Comparison of ENCODE assay signal across 7 cellular contexts in the genomic region with DNA sequence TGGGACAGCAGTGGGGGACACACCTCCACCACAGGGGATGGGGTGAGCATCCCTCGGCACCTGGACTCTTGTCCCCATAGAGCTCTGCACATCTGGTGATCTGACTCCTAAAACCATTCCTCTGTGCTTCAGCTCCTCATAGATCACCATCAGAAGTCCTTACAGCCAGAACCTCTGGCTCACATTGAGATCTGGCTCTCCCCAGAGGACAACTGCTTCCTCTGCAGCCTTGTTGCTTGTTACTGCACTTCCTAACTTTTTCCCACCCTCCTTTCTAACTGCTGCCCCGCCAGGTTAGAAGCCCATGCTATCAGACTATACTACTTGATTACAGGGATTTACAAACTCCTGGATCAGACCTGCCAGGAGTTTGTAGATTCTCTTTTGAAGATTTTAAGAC.
DNase-seq lines count a peak whose midpoint lies in the region; ATAC-seq, FAIRE-seq and TF ChIP-seq lines count a peak whose summit lies in the region.

No MANE protein-coding gene starts in this region.

- no peaks in the 10 kb centered on the region for H3K36me3 Mint-ChIP-seq in CD4-positive, alpha-beta T cell (ENCODE audit: low read depth)

- H4K91ac ChIP-seq in H1 (replicated peaks; ENCODE audit: insufficient read length, low read length): no peak overlapping the region

- no peaks in the 10 kb centered on the region for H3K79me2 ChIP-seq in H1 (ENCODE audit: control insufficient read depth in 1 of 2, insufficient read depth in 2 of 2, low read length in 2 of 2)

- no peak overlapping the region for H2AK5ac ChIP-seq in H1 (ENCODE audit: low read depth, low read length)

- no peak overlapping the region for H2BK15ac ChIP-seq in H1 (ENCODE audit: low read length)

- POLR2A ChIA-PET in H1 (lab: Charles Lee; ENCODE audit: partially characterized antibody): interaction anchor here (1.0 kb wide), 1 partner anchor 21 kb away, joined by 3 read pairs; no protein-coding TSS in a partner anchor
- POLR2A ChIA-PET in CD4-positive, alpha-beta T cell (lab: Charles Lee): no interaction called here

- H3K9me3 ChIP-seq in H1 (ENCODE audit: insufficient read depth in 2 of 2, low read depth in 1 of 2, low read length in 1 of 2) (no peaks in the 10 kb centered on the region), aorta (ENCODE audit: control insufficient read depth, low read length) (no peaks in the 10 kb centered on the region)
- H3K9me3 ChIP-seq in CD4-positive, alpha-beta T cell (ENCODE audit: control insufficient read depth, low read length): no peaks in the 10 kb centered on the region

- H3K23ac ChIP-seq in H1 (ENCODE audit: insufficient read length): no peak overlapping the region

- TF ChIP-seq CTCF in GM12873 (IDR thresholded peaks at IDR 0.05; ENCODE audit: insufficient read depth, low read depth, low read length, missing control alignments) (peak; percentile 26), H1 (IDR thresholded peaks at IDR 0.05; ENCODE audit: control extremely low read depth in 1 of 3, insufficient read depth in 1 of 3, low read depth in 1 of 3, low read length in 3 of 3) (peak; percentile 22 to 53 (median 43))
- no peak for TF ChIP-seq CTCF in CD4-positive, alpha-beta T cell (IDR thresholded peaks at IDR 0.05)

- H4K8ac ChIP-seq in H1 (ENCODE audit: extremely low read depth, insufficient read depth, low read length): no peak overlapping the region; the same call in 1 of the 2 replicates

- 80% methylated on average over 2 of the region's 2 CpGs; no CpG with 5 or more reads in 1 of the 2 experiments for WGBS in H1 (ENCODE audit: extremely low coverage in 1 of 2, insufficient coverage in 1 of 2, insufficient read length in 1 of 2, insufficient replicate concordance in 2 of 2, low coverage in 1 of 2, low lambda C conversion rate in 2 of 2, missing lambda C conversion rate in 1 of 2), 2 experiments
- 56 to 62% methylated on average over 2 of the region's 2 CpGs for WGBS in aorta, 2 donors

- TF ChIP-seq RAD21 in H1 (IDR thresholded peaks at IDR 0.05 in 1 of 2, conservative IDR thresholded peaks at IDR 0.05 in 1 of 2; ENCODE audit: low read depth in 2 of 2, low read length in 2 of 2): peak; percentile 61 to 68

- H3K14ac ChIP-seq in H1 (ENCODE audit: insufficient read length): no peak overlapping the region

- no peak overlapping the region for H2AFZ ChIP-seq in H1 (ENCODE audit: low read length)

- H3K4me1 ChIP-seq in H1 (replicated peaks in 1 of 4; ENCODE audit: control insufficient read depth in 3 of 4, insufficient read depth in 4 of 4, low read length in 3 of 4) (no peaks in the 10 kb centered on the region; a peak in 1 of 7 replicates), aorta (ENCODE audit: control insufficient read depth in 1 of 2, insufficient read depth in 2 of 2, low read length in 2 of 2) (no peaks in the 10 kb centered on the region)

- H3K56ac ChIP-seq in H1 (replicated peaks; ENCODE audit: insufficient read length, low read depth, low read length): no peak overlapping the region

- no peaks in the 10 kb centered on the region for H3K36me3 ChIP-seq in H1 (ENCODE audit: control insufficient read depth in 2 of 4, insufficient read depth in 4 of 4, low read length in 3 of 4)
- H3K36me3 ChIP-seq in aorta (ENCODE audit: control insufficient read depth in 1 of 2, insufficient read depth in 2 of 2, low read length in 1 of 2): peaks cover 0 to 2% of the 10 kb centered on the region in 2 donors

- H2BK120ac ChIP-seq in H1 (replicated peaks; ENCODE audit: low read depth, low read length): no peak overlapping the region

- H3K4me3 Mint-ChIP-seq in CD4-positive, alpha-beta T cell: no peak overlapping the region

- no peaks in the 10 kb centered on the region for H3K4me1 Mint-ChIP-seq in CD4-positive, alpha-beta T cell (ENCODE audit: low read depth)

- H3K4me3 ChIP-seq in H1 (ENCODE audit: extremely low read depth in 1 of 4, insufficient read depth in 2 of 4, low read depth in 3 of 4, low read length in 4 of 4) (no peak overlapping the region), aorta (ENCODE audit: low read length in 2 of 2) (no peak overlapping the region)

- no peak overlapping the region for H3K4ac ChIP-seq in H1 (replicated peaks; ENCODE audit: insufficient read length, low read depth, low read length)

- no peak overlapping the region for H2BK5ac ChIP-seq in H1 (ENCODE audit: low read depth, low read length)

- peak; percentile 1 for DNase-seq in NCI-H774 (lab: John Stamatoyannopoulos, UW)
- no peak for DNase-seq in H1 (ENCODE audit: low read depth in 1 of 2, low spot score in 2 of 2)
- peak; percentile 39 for DNase-seq in pons (ENCODE audit: low spot score)
- DNase-seq in aorta: no peak
- no peak for DNase-seq in NCI-H526 treated with DMSO at 0.1 percent for 48 hours (lab: John Stamatoyannopoulos, UW)
- no peak for DNase-seq in CD4-positive, alpha-beta T cell

- intact Hi-C loops in aorta (cut with DNase I): no loop called here
- intact Hi-C loops in CD4-positive, alpha-beta T cell (cut with DNase I, micrococcal nuclease): no loop called here

- no peak overlapping the region for H3K27ac Mint-ChIP-seq in CD4-positive, alpha-beta T cell

- no peak overlapping the region for H3K18ac ChIP-seq in H1 (ENCODE audit: extremely low read depth, low read length)

- H3K79me1 ChIP-seq in H1 (ENCODE audit: low read depth, low read length): no peaks in the 10 kb centered on the region

- no peaks in the 10 kb centered on the region for H3K9me3 Mint-ChIP-seq in CD4-positive, alpha-beta T cell

- no peak overlapping the region for H3K9ac ChIP-seq in H1 (replicated peaks in 1 of 4; ENCODE audit: extremely low read depth in 1 of 4, low read depth in 3 of 4, low read length in 3 of 4)

- H3K27ac ChIP-seq in H1 (ENCODE audit: low read depth, low read length) (no peak overlapping the region), aorta (ENCODE audit: low read depth in 1 of 2, low read length in 2 of 2) (no peak overlapping the region)
- H3K27ac ChIP-seq in CD4-positive, alpha-beta T cell (ENCODE audit: low read depth, low read length): no peak overlapping the region

- H4K5ac ChIP-seq in H1 (ENCODE audit: insufficient read length, low read depth, low read length): no peak overlapping the region

- H3K27me3 Mint-ChIP-seq in CD4-positive, alpha-beta T cell: no peaks in the 10 kb centered on the region

- H2BK20ac ChIP-seq in H1 (ENCODE audit: low read length): no peak overlapping the region

- CTCF ChIA-PET in H1 (lab: Charles Lee; ENCODE audit: partially characterized antibody): interaction anchor here (0.8 to 2.6 kb wide), 7 partner anchors 14 to 739 kb away, joined by 3 to 18 read pairs (median 4); a partner anchor contains a TSS
- CTCF ChIA-PET in CD4-positive, alpha-beta T cell (lab: Charles Lee): no interaction called here

- no peak for TF ChIP-seq EP300 in H1 (IDR thresholded peaks at IDR 0.05; ENCODE audit: borderline replicate concordance in 1 of 2, low read depth in 2 of 2, low read length in 2 of 2)

- H3K23me2 ChIP-seq in H1 (ENCODE audit: low read depth, low read length): no peaks in the 10 kb centered on the region

- no peak for ATAC-seq in aorta (ENCODE audit: low FRiP score)
- no peak for ATAC-seq in CD4-positive, alpha-beta T cell (ENCODE audit: poor library complexity)

- H3K4me2 ChIP-seq in H1 (ENCODE audit: insufficient read depth in 1 of 2, low read depth in 2 of 2, low read length in 2 of 2): no peak overlapping the region

- no peak for TF ChIP-seq POLR2A in H1 (IDR thresholded peaks at IDR 0.05; ENCODE audit: control extremely low read depth in 1 of 2, low read depth in 2 of 2, low read length in 2 of 2)

- H3K27me3 ChIP-seq in H1 (replicated peaks in 1 of 4; ENCODE audit: control insufficient read depth in 3 of 4, extremely low read depth in 1 of 4, insufficient read depth in 3 of 4, low read length in 3 of 4) (no peaks in the 10 kb centered on the region), aorta (ENCODE audit: control insufficient read depth in 1 of 2, insufficient read depth in 2 of 2, low read length in 1 of 2) (no peaks in the 10 kb centered on the region)
- H3K27me3 ChIP-seq in CD4-positive, alpha-beta T cell (ENCODE audit: control insufficient read depth, insufficient read depth, low read length): no peaks in the 10 kb centered on the region

- H2BK12ac ChIP-seq in H1 (ENCODE audit: low read depth, low read length): no peak overlapping the region

- H4K20me1 ChIP-seq in H1 (replicated peaks in 1 of 2; ENCODE audit: control insufficient read depth in 1 of 2, insufficient read depth in 2 of 2, low read length in 2 of 2): no peaks in the 10 kb centered on the region

- peak; percentile 57 for FAIRE-seq in H1 (lab: Jason Lieb, UNC)

TF ChIP-seq in H1, 55 proteins besides CTCF, POLR2A, EP300 and RAD21 (continues in another document):
- TF ChIP-seq SP4 (IDR thresholded peaks at IDR 0.05; ENCODE audit: low read length) (no peak), EZH2 (IDR thresholded peaks at IDR 0.05; ENCODE audit: low read depth, low read length, severe bottlenecking) (no peak), KDM4A (IDR thresholded peaks at IDR 0.05; ENCODE audit: low read depth, low read length, severe bottlenecking) (no peak), NANOG (IDR thresholded peaks at IDR 0.05; ENCODE audit: insufficient read depth, low read depth, low read length, poor library complexity, severe bottlenecking) (no peak), CHD1 (IDR thresholded peaks at IDR 0.05; ENCODE audit: low read depth, low read length) (no peak), BACH1 (IDR thresholded peaks at IDR 0.05; ENCODE audit: low read length) (no peak), CHD2 (IDR thresholded peaks at IDR 0.05; ENCODE audit: low read length) (no peak), RXRA (IDR thresholded peaks at IDR 0.05; ENCODE audit: insufficient read depth, low read depth, low read length) (no peak), SRF (IDR thresholded peaks at IDR 0.05; ENCODE audit: low read depth, low read length) (no peak), SIX5 (IDR thresholded peaks at IDR 0.05; ENCODE audit: low read depth, low read length) (no peak), TAF7 (optimal IDR thresholded peaks at IDR 0.05; ENCODE audit: borderline replicate concordance, low read depth, low read length) (no peak), CBX5 (IDR thresholded peaks at IDR 0.05; ENCODE audit: low read depth, low read length) (no peak), TBP (IDR thresholded peaks at IDR 0.05; ENCODE audit: low read depth, low read length) (no peak)
- TF ChIP-seq, protein P1, sequence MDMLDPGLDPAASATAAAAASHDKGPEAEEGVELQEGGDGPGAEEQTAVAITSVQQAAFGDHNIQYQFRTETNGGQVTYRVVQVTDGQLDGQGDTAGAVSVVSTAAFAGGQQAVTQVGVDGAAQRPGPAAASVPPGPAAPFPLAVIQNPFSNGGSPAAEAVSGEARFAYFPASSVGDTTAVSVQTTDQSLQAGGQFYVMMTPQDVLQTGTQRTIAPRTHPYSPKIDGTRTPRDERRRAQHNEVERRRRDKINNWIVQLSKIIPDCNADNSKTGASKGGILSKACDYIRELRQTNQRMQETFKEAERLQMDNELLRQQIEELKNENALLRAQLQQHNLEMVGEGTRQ (IDR thresholded peaks at IDR 0.05; ENCODE audit: low read length): no peak

Comparison
In these comparisons a context has a peak if more than half of its experiments do, and no peak if none do; other contexts are left out.
1. DNase-seq: peak in NCI-H774 (single experiment) and pons (single experiment); none in H1 (0 of 2), aorta (0 of 2), NCI-H526 treated with DMSO at 0.1 percent for 48 hours (single experiment) and CD4-positive, alpha-beta T cell (0 of 10).